35 cellular contexts compared by ENCODE assay signal in genomic region chr4:66956852-66957251, GRCh38.
"Had no signal": no experiment of that assay in that cellular context is flagged by ENCODE, and none has a peak within 500 bp of the region (broad histone marks: within the 10 kb centered on the region; RNA-seq: fewer than 3 reads in every experiment).

No MANE protein-coding gene starts in this region.

- H3K27ac ChIP-seq: KMS-11 had no signal

- H3K27me3 ChIP-seq: MG63 had no signal

- H3K4me2 ChIP-seq: KMS-11 had no signal

- H3K4me3 ChIP-seq: MG63 had no signal

- DNase-seq: Karpas-422, Kasumi-1, MG63, MM.1S, MV-4-11, NCI-H1048, NCI-H1092, NCI-H1092 treated with DMSO at 0.1 percent for 48 hours, NCI-H1105, NCI-H1105 treated with DMSO at 0.1 percent for 48 hours, NCI-H1417, NCI-H1417 treated with DMSO at 0.1 percent for 48 hours, NCI-H1436, NCI-H1436 treated with DMSO at 0.1 percent for 48 hours, NCI-H146, NCI-H1694, NCI-H1694 treated with DMSO at 0.1 percent for 48 hours, NCI-H187, NCI-H187 treated with DMSO at 0.1 percent for 48 hours, NCI-H1930, NCI-H2029, NCI-H2029 treated with DMSO at 0.1 percent for 48 hours, NCI-H2081, NCI-H2081 treated with DMSO at 0.1 percent for 48 hours, NCI-H2107, NCI-H2171, NCI-H2171 treated with DMSO at 0.1 percent for 48 hours, NCI-H2227 treated with DMSO at 0.1 percent for 48 hours, NCI-H226, NCI-H345, NCI-H446, NCI-H446 treated with DMSO at 0.1 percent for 48 hours, NCI-H510A, NCI-H510A treated with DMSO at 0.1 percent for 48 hours had no signal

- H3K36me3 ChIP-seq: MG63 had no signal
